Comparison of ENCODE assay signal across 12 cellular contexts in genomic region chr3:138944136-138944658, GRCh38. TPM values are rescaled to one million over a fixed set of nuclear protein-coding genes. Genes with fewer than 3 reads are reported as not detected.
DNase-seq lines count a peak whose midpoint lies in the region; ATAC-seq and TF ChIP-seq lines count a peak whose summit lies in the region.
"Had no signal": no experiment of that assay in that cellular context is flagged by ENCODE, and none has a peak within 500 bp of the region (broad histone marks: within the 10 kb centered on the region; RNA-seq: fewer than 3 reads in every experiment).

No MANE protein-coding gene starts in this region.

- H3K14ac ChIP-seq in H9 (ENCODE audit: insufficient read depth, low read length): no peak overlapping the region

- H3K4me1 Mint-ChIP-seq in H9 (peaks cover 32 to 45% of the 10 kb centered on the region in 2 experiments), brain (peaks cover 34% of the 10 kb centered on the region)
- peaks cover 26 to 50% (median 35%) of the 10 kb centered on the region in 7 donors for H3K4me1 Mint-ChIP-seq in naive thymus-derived CD4-positive, alpha-beta T cell

- no peak for DNase-seq in AG10803 (ENCODE audit: low read depth)
- peak; percentile 62 for DNase-seq in H9
- DNase-seq in naive thymus-derived CD4-positive, alpha-beta T cell: no peak
- no peak for DNase-seq in NCI-H510A (lab: John Stamatoyannopoulos, UW)
- DNase-seq in GM10248 (ENCODE audit: extremely low spot score): no peak
- DNase-seq in AML-193 (lab: John Stamatoyannopoulos, UW): no peak
- DNase-seq: KBM-7, NCI-H2171 treated with DMSO at 0.1 percent for 48 hours had no signal

- H3K79me2 ChIP-seq in H9 (ENCODE audit: insufficient read depth, low read length): no peaks in the 10 kb centered on the region

- H3K56ac ChIP-seq in H9 (ENCODE audit: insufficient read length, low read depth, low read length): no peak overlapping the region

- H3K23me2 ChIP-seq in H9 (ENCODE audit: insufficient read length, low read depth, low read length, poor library complexity, severe bottlenecking): peaks cover 17% of the 10 kb centered on the region

- H3K36me3 Mint-ChIP-seq in H9 (ENCODE audit: insufficient read depth in 1 of 3, low read depth in 3 of 3): no peaks in the 10 kb centered on the region; a peak in 2 of 7 replicates
- H3K36me3 Mint-ChIP-seq in brain: no peaks in the 10 kb centered on the region
- H3K36me3 Mint-ChIP-seq in naive thymus-derived CD4-positive, alpha-beta T cell: peaks cover 0 to 2% (median 0%) of the 10 kb centered on the region in 5 donors

- TF ChIP-seq CTCF in AG10803 (conservative IDR thresholded peaks at IDR 0.05; ENCODE audit: low read length): no peak
- TF ChIP-seq CTCF in H9 (conservative IDR thresholded peaks at IDR 0.05): no peak
- no peak for TF ChIP-seq CTCF in brain (conservative IDR thresholded peaks at IDR 0.05)
- TF ChIP-seq CTCF in GM10248 (IDR thresholded peaks at IDR 0.05; ENCODE audit: control extremely low read depth, extremely low read depth, low read depth, missing control alignments): no peak

- H3K4me2 ChIP-seq in H9 (ENCODE audit: insufficient read depth, insufficient read length, low read length): peak overlapping the region; percentile 35

- no peak overlapping the region for H2BK120ac ChIP-seq in H9 (ENCODE audit: low read depth, low read length, poor library complexity, severe bottlenecking)

- H2BK15ac ChIP-seq in H9 (ENCODE audit: low read depth, low read length): no peak overlapping the region

- no peak overlapping the region for H2BK20ac ChIP-seq in H9 (ENCODE audit: low read depth, low read length, poor library complexity, severe bottlenecking)

- WGBS in H9 (ENCODE audit: extremely low coverage, insufficient read length, low lambda C conversion rate): no CpG with 5 or more reads among the region's 18 CpGs

- no peaks in the 10 kb centered on the region for H4K20me1 ChIP-seq in H9 (ENCODE audit: control insufficient read depth, insufficient read depth, insufficient read length)

- no peak overlapping the region for H2AK5ac ChIP-seq in H9 (ENCODE audit: insufficient read length, low read length)

- CTCF ChIA-PET in naive thymus-derived CD4-positive, alpha-beta T cell (lab: Charles Lee): no interaction called here
- CTCF ChIA-PET in GM10248 (lab: Yijun Ruan, JAX): interaction anchor here (0.8 to 1.7 kb wide), 2 partner anchors 8 to 14 kb away, joined by 3 to 6 read pairs; no protein-coding TSS in a partner anchor

- H3K4me3 Mint-ChIP-seq in H9 (peak overlapping the region; percentile 51 to 79), brain (peak overlapping the region; percentile 41 to 92 (median 62))
- H3K4me3 Mint-ChIP-seq in naive thymus-derived CD4-positive, alpha-beta T cell: peak overlapping the region; percentile 48 to 95 (median 82)

- H3K27me3 Mint-ChIP-seq in H9 (ENCODE audit: low read depth) (peaks cover 98% of the 10 kb centered on the region), brain (peaks cover 97% of the 10 kb centered on the region)
- H3K27me3 Mint-ChIP-seq in naive thymus-derived CD4-positive, alpha-beta T cell: peaks cover 68 to 92% (median 84%) of the 10 kb centered on the region in 5 donors

- no peaks in the 10 kb centered on the region; the same call in 1 of the 2 replicates for H3K4me1 ChIP-seq in H9 (ENCODE audit: insufficient read depth, low read length)
- H3K4me1 ChIP-seq in naive thymus-derived CD4-positive, alpha-beta T cell (ENCODE audit: control insufficient read depth in 2 of 2, insufficient read depth in 2 of 2, low read length in 2 of 2): peaks cover 12 to 14% of the 10 kb centered on the region in 2 donors

- H2BK12ac ChIP-seq in H9 (ENCODE audit: insufficient read length, low read depth, low read length): no peak overlapping the region

- H3K18ac ChIP-seq in H9 (ENCODE audit: insufficient read length, low read depth, low read length): no peak overlapping the region

- H3K27me3 ChIP-seq in H9 (ENCODE audit: insufficient read depth, low read length): peaks cover 70% of the 10 kb centered on the region
- H3K27me3 ChIP-seq in naive thymus-derived CD4-positive, alpha-beta T cell (ENCODE audit: control insufficient read depth in 2 of 2, insufficient read depth in 2 of 2, low read length in 2 of 2): peaks cover 13 to 78% of the 10 kb centered on the region in 2 donors

- H4K91ac ChIP-seq in H9 (ENCODE audit: insufficient read length, low read depth, low read length): no peak overlapping the region

- H3K36me3 ChIP-seq in naive thymus-derived CD4-positive, alpha-beta T cell (ENCODE audit: control insufficient read depth in 2 of 3, insufficient read depth in 3 of 3, low read length in 3 of 3): no peaks in the 10 kb centered on the region

- H3K4ac ChIP-seq in H9 (ENCODE audit: low read depth, low read length): no peak overlapping the region

- POLR2A ChIA-PET in naive thymus-derived CD4-positive, alpha-beta T cell (lab: Charles Lee): no interaction called here
- POLR2A ChIA-PET in GM10248 (lab: Yijun Ruan, JAX): no interaction called here

- H3K9me3 Mint-ChIP-seq in H9 (peaks cover 0 to 7% of the 10 kb centered on the region in 2 experiments; a peak in 3 of 5 replicates), brain (no peaks in the 10 kb centered on the region)
- peaks cover 0 to 4% (median 0%) of the 10 kb centered on the region in 11 donors for H3K9me3 Mint-ChIP-seq in naive thymus-derived CD4-positive, alpha-beta T cell

- ATAC-seq in naive thymus-derived CD4-positive, alpha-beta T cell: no peak
- no peak for ATAC-seq in HG02759 (IDR thresholded peaks at IDR 0.05; ENCODE audit: unreplicated experiment)
- ATAC-seq: left lobe of liver had no signal

- H3K27ac Mint-ChIP-seq in H9: no peak overlapping the region; a peak in 1 of 7 replicates
- H3K27ac Mint-ChIP-seq in brain: peak overlapping the region in 1 of 5 experiments; percentile 68
- peak overlapping the region in 2 of 9 donors; percentile 28 to 71 for H3K27ac Mint-ChIP-seq in naive thymus-derived CD4-positive, alpha-beta T cell

- no peaks in the 10 kb centered on the region for H3K79me1 ChIP-seq in H9 (ENCODE audit: insufficient read depth, low read depth, low read length, poor library complexity, severe bottlenecking)

- no peaks in the 10 kb centered on the region for H3K9me3 ChIP-seq in H9 (ENCODE audit: control insufficient read depth, low read depth, low read length)
- H3K9me3 ChIP-seq in naive thymus-derived CD4-positive, alpha-beta T cell (ENCODE audit: control insufficient read depth in 2 of 3, low read length in 3 of 3): no peaks in the 10 kb centered on the region

- H4K5ac ChIP-seq in H9 (ENCODE audit: insufficient read length, low read depth, low read length): no peak overlapping the region

- no peak overlapping the region for H3K27ac ChIP-seq in H9 (ENCODE audit: insufficient read length, low read depth, low read length)
- H3K27ac ChIP-seq in naive thymus-derived CD4-positive, alpha-beta T cell (ENCODE audit: low read depth, low read length): no peak overlapping the region
- H3K27ac ChIP-seq: RWPE1 had no signal

- H3T11ph ChIP-seq in H9 (ENCODE audit: low read length): no peak overlapping the region

- no peak overlapping the region for H4K8ac ChIP-seq in H9 (replicated peaks; ENCODE audit: insufficient read length, low read depth, low read length)

- no peak overlapping the region for H3K9ac ChIP-seq in H9 (ENCODE audit: extremely low read depth, insufficient read length, low read length)

- no peak overlapping the region for H2AFZ ChIP-seq in H9 (ENCODE audit: low read length)

- no peak overlapping the region for H2BK5ac ChIP-seq in H9 (ENCODE audit: insufficient read length, low read length)

- intact Hi-C loops in naive thymus-derived CD4-positive, alpha-beta T cell (cut with micrococcal nuclease): no loop called here

- H3K23ac ChIP-seq in H9 (ENCODE audit: insufficient read length, low read depth, low read length): no peak overlapping the region

- H3K4me3 ChIP-seq in AG10803 (ENCODE audit: low read length): peak overlapping the region; percentile 60
- no peak overlapping the region for H3K4me3 ChIP-seq in naive thymus-derived CD4-positive, alpha-beta T cell (ENCODE audit: low read length)

RNA-seq across cellular contexts. Expression of gene FOXL2, which starts 2.7 kb away (rescaled TPM):
- total RNA-seq in H9 (2021): 0.22 and 0.29 TPM in 2 replicates
- polyA plus RNA-seq in brain (ENCODE audit: insufficient read depth, low read depth, low replicate concordance): not detected
- not detected for total RNA-seq in naive thymus-derived CD4-positive, alpha-beta T cell
- polyA plus RNA-seq in naive thymus-derived CD4-positive, alpha-beta T cell: not detected

RNA-seq across cellular contexts. Expression of gene FOXL2NB, which starts 2.8 kb away (rescaled TPM):
- total RNA-seq in H9 (2021): 0.31 and 0.55 TPM in 2 replicates
- polyA plus RNA-seq in brain (ENCODE audit: insufficient read depth, low read depth, low replicate concordance): not detected
- not detected for total RNA-seq in naive thymus-derived CD4-positive, alpha-beta T cell
- not detected for polyA plus RNA-seq in naive thymus-derived CD4-positive, alpha-beta T cell
- total RNA-seq: left lobe of liver had no signal
